23 cellular contexts compared by ENCODE assay signal in genomic region chr7:756231-756927, GRCh38. TPM values are rescaled to one million over a fixed set of nuclear protein-coding genes. Genes with fewer than 3 reads are reported as not detected.
DNase-seq lines count a peak whose midpoint lies in the region; ATAC-seq, FAIRE-seq and TF ChIP-seq lines count a peak whose summit lies in the region.
"Had no signal": no experiment of that assay in that cellular context is flagged by ENCODE, and none has a peak within 500 bp of the region (broad histone marks: within the 10 kb centered on the region; RNA-seq: fewer than 3 reads in every experiment).

No MANE protein-coding gene starts in this region.

- peak; percentile 67 for FAIRE-seq in urothelium cell line (lab: Jason Lieb, UNC)
- FAIRE-seq: A204.1, G401.6, GM12891, GM19239, H54 had no signal

- H3K36me3 ChIP-seq in neuronal stem cell (replicated peaks in 1 of 2; ENCODE audit: control insufficient read depth in 2 of 2, insufficient read depth in 2 of 2, low read length in 2 of 2), result peaks cover 37 to 88% of the 10 kb centered on the region in 2 donors

- no peak overlapping the region for H2BK120ac ChIP-seq in neuronal stem cell (ENCODE audit: low read depth, low read length)

- no peak overlapping the region for H3K27ac Mint-ChIP-seq in MCF 10A (ENCODE audit: low read depth, unreplicated experiment)
- H3K27ac Mint-ChIP-seq: CD4-positive, CD25-positive, alpha-beta regulatory T cell; CD8-positive, alpha-beta memory T cell; GM23338 had no signal

- no peak overlapping the region for H3K4me3 ChIP-seq in right cardiac atrium (ENCODE audit: low read length)
- no peak overlapping the region for H3K4me3 ChIP-seq in neuronal stem cell (ENCODE audit: low read length in 2 of 2)
- H3K4me3 ChIP-seq: GM23338 had no signal

- H2BK12ac ChIP-seq in neuronal stem cell (ENCODE audit: low read length), result no peak overlapping the region

- 95% methylated on average over 30 of the region's 30 CpGs for WGBS in right cardiac atrium
- no CpG with 5 or more reads among the region's 30 CpGs for WGBS in neuronal stem cell (ENCODE audit: extremely low coverage in 2 of 2, insufficient read length in 2 of 2, insufficient replicate concordance in 1 of 2), 2 donors

- no peak overlapping the region for H3K18ac ChIP-seq in neuronal stem cell (ENCODE audit: low read length)

- no TSS peak for BruUV-seq in MCF 10A (replicated peaks; lab: Mats Ljungman, UMichigan)

- peak overlapping the region; percentile 23 for H3K4ac ChIP-seq in neuronal stem cell (ENCODE audit: low read length)

- H3K4me2 ChIP-seq in neuronal stem cell (ENCODE audit: insufficient read depth, low read length, poor library complexity, severe bottlenecking), result no peak overlapping the region
- H3K4me2 ChIP-seq: GM23338 had no signal

- no peak overlapping the region for H3K4me3 Mint-ChIP-seq in MCF 10A (ENCODE audit: unreplicated experiment)
- H3K4me3 Mint-ChIP-seq: CD4-positive, CD25-positive, alpha-beta regulatory T cell; CD8-positive, alpha-beta memory T cell; GM23338 had no signal

- no peak overlapping the region for H4K91ac ChIP-seq in neuronal stem cell (ENCODE audit: low read depth, low read length, poor library complexity)

- peak overlapping the region; percentile 58 for H4K8ac ChIP-seq in neuronal stem cell (ENCODE audit: low read depth, low read length)

- H3K27me3 Mint-ChIP-seq in MCF 10A (ENCODE audit: insufficient read depth, unreplicated experiment), result no peaks in the 10 kb centered on the region
- H3K27me3 Mint-ChIP-seq: CD4-positive, CD25-positive, alpha-beta regulatory T cell; CD8-positive, alpha-beta memory T cell had no signal

- H3K27ac ChIP-seq in right cardiac atrium (ENCODE audit: low read length), result no peak overlapping the region
- H3K27ac ChIP-seq in neuronal stem cell (replicated peaks; ENCODE audit: low read length), result no peak overlapping the region
- H3K27ac ChIP-seq: HL-60 had no signal

- DNase-seq in right cardiac atrium (peak in 2 of 3 donors; percentile 25 to 28), left ventricle myocardium superior (no peak), neuronal stem cell (ENCODE audit: low spot score) (no peak), sciatic nerve (ENCODE audit: low spot score) (peak; percentile 21), urothelium cell line (ENCODE audit: low spot score) (no peak), MCF 10A (ENCODE audit: unreplicated experiment) (no peak), NOMO-1 treated with dmso at 0.1 percent for 144 hours (lab: John Stamatoyannopoulos, UW; ENCODE audit: unreplicated experiment) (no peak), T-helper 2 cell (no peak)
- DNase-seq: ACHN; BE2C; C1 segment of cervical spinal cord; CD4-positive, CD25-positive, alpha-beta regulatory T cell; COR-L47; DMS 273 treated with DMSO at 0.1 percent for 48 hours; HCEC 1CT had no signal

- no peaks in the 10 kb centered on the region for H3K4me1 Mint-ChIP-seq in MCF 10A (ENCODE audit: insufficient read depth, unreplicated experiment)
- H3K4me1 Mint-ChIP-seq: CD8-positive, alpha-beta memory T cell; GM23338 had no signal

- H3K23ac ChIP-seq in neuronal stem cell (ENCODE audit: low read depth, low read length, poor library complexity), result peak overlapping the region; percentile 20

- POLR2A ChIA-PET in MCF 10A (lab: Yijun Ruan, JAX), result no interaction called here

- H3K14ac ChIP-seq in neuronal stem cell (ENCODE audit: low read length), result no peak overlapping the region

- no peak for TF ChIP-seq CTCF in MCF 10A (IDR thresholded peaks at IDR 0.05; ENCODE audit: unreplicated experiment)

- intact Hi-C loops in right cardiac atrium (cut with DNase I) (loop anchor here in 1 of 4 donors (10.0 kb wide), 1 partner anchor 82 kb away; no protein-coding TSS in a partner anchor), left ventricle myocardium superior (cut with micrococcal nuclease) (no loop called here), sciatic nerve (cut with DNase I) (no loop called here), MCF 10A (cut with micrococcal nuclease) (no loop called here)

- H2AK5ac ChIP-seq in neuronal stem cell (ENCODE audit: low read depth, low read length), result no peak overlapping the region

- no peak for ATAC-seq in right cardiac atrium
- ATAC-seq in left ventricle myocardium superior, result no peak
- no peak for ATAC-seq in sciatic nerve
- ATAC-seq: GM23338 had no signal

- CTCF ChIA-PET in MCF 10A (lab: Yijun Ruan, JAX), result interaction anchor here (0.8 kb wide), 1 partner anchor 287 kb away, joined by 3 read pairs; no protein-coding TSS in a partner anchor

- H3K79me1 ChIP-seq in neuronal stem cell (ENCODE audit: low read depth, low read length), result peaks cover 5% of the 10 kb centered on the region

- H3K9me3 ChIP-seq in right cardiac atrium (ENCODE audit: control insufficient read depth, low read length) (no peaks in the 10 kb centered on the region), neuronal stem cell (replicated peaks in 1 of 2; ENCODE audit: control insufficient read depth in 2 of 2, insufficient read depth in 1 of 2, low read depth in 1 of 2, low read length in 2 of 2) (peaks cover 0 to 2% of the 10 kb centered on the region in 2 donors)
- H3K9me3 ChIP-seq: BE2C had no signal

- H2BK15ac ChIP-seq in neuronal stem cell (ENCODE audit: low read length), result no peak overlapping the region

- H3K9ac ChIP-seq in neuronal stem cell (ENCODE audit: low read depth, low read length, poor library complexity), result no peak overlapping the region

- no peaks in the 10 kb centered on the region for H3K9me3 Mint-ChIP-seq in MCF 10A (ENCODE audit: unreplicated experiment)
- H3K9me3 Mint-ChIP-seq: CD4-positive, CD25-positive, alpha-beta regulatory T cell; CD8-positive, alpha-beta memory T cell; GM23338 had no signal

- H2BK5ac ChIP-seq in neuronal stem cell (ENCODE audit: low read length), result no peak overlapping the region

- H2AFZ ChIP-seq in neuronal stem cell (ENCODE audit: low read length), result no peak overlapping the region
- H2AFZ ChIP-seq: GM23338 had no signal

- H3K36me3 Mint-ChIP-seq in MCF 10A (ENCODE audit: insufficient read depth, unreplicated experiment), result peaks cover 73% of the 10 kb centered on the region

- H3K27me3 ChIP-seq in right cardiac atrium (ENCODE audit: control insufficient read depth, insufficient read depth), result no peaks in the 10 kb centered on the region
- H3K27me3 ChIP-seq in neuronal stem cell (ENCODE audit: control insufficient read depth in 3 of 3, insufficient read depth in 3 of 3, low read depth in 1 of 3, low read length in 3 of 3), result no peaks in the 10 kb centered on the region
- H3K27me3 ChIP-seq: BE2C had no signal

- H3K4me1 ChIP-seq in right cardiac atrium (ENCODE audit: control insufficient read depth, insufficient read depth, low read length), result no peaks in the 10 kb centered on the region
- no peaks in the 10 kb centered on the region for H3K4me1 ChIP-seq in neuronal stem cell (ENCODE audit: control insufficient read depth in 2 of 2, insufficient read depth in 1 of 2, low read depth in 1 of 2, low read length in 2 of 2)
- H3K4me1 ChIP-seq: BE2C had no signal

RNA-seq across cellular contexts. Expression of gene PRKAR1B, which starts 29.3 kb away (rescaled TPM):
- 10 to 100 TPM; 22.6 to 38.3 (median 25.1) TPM for total RNA-seq in right cardiac atrium
- polyA plus RNA-seq in right cardiac atrium, result 20.7 TPM
- 16.5 TPM for total RNA-seq in left ventricle myocardium superior
- 14.0 TPM for polyA plus RNA-seq in neuronal stem cell (2013, experiment 1 of 2)
- 12.9 TPM for polyA plus RNA-seq in neuronal stem cell (2013, experiment 2 of 2)
- total RNA-seq in sciatic nerve, result 11.1 TPM
- 25.4 and 31.5 TPM in 2 replicates for total RNA-seq in MCF 10A (2022)

RNA-seq across cellular contexts. Expression of gene DNAAF5, which starts 29.9 kb away (rescaled TPM):
- total RNA-seq in right cardiac atrium (10 to 100 TPM; 12.0 to 20.7 (median 16.1) TPM), left ventricle myocardium superior (22.8 TPM), sciatic nerve (19.0 TPM), MCF 10A (2022) (35.6 and 37.6 TPM in 2 replicates)
- polyA plus RNA-seq in right cardiac atrium, result 10.2 TPM
- 26.4 TPM for polyA plus RNA-seq in neuronal stem cell (2013, experiment 1 of 2)
- 26.5 TPM for polyA plus RNA-seq in neuronal stem cell (2013, experiment 2 of 2)

Comparison
In these comparisons a context has a peak if more than half of its experiments do, and no peak if none do; other contexts are left out.
1. DNase-seq: peak in right cardiac atrium (2 of 3) and sciatic nerve (single experiment); none in left ventricle myocardium superior (single experiment), neuronal stem cell (single experiment), urothelium cell line (single experiment), MCF 10A (single experiment), NOMO-1 treated with dmso at 0.1 percent for 144 hours (single experiment) and T-helper 2 cell (0 of 5).